19 cellular contexts compared by ENCODE assay signal in the genomic region with DNA sequence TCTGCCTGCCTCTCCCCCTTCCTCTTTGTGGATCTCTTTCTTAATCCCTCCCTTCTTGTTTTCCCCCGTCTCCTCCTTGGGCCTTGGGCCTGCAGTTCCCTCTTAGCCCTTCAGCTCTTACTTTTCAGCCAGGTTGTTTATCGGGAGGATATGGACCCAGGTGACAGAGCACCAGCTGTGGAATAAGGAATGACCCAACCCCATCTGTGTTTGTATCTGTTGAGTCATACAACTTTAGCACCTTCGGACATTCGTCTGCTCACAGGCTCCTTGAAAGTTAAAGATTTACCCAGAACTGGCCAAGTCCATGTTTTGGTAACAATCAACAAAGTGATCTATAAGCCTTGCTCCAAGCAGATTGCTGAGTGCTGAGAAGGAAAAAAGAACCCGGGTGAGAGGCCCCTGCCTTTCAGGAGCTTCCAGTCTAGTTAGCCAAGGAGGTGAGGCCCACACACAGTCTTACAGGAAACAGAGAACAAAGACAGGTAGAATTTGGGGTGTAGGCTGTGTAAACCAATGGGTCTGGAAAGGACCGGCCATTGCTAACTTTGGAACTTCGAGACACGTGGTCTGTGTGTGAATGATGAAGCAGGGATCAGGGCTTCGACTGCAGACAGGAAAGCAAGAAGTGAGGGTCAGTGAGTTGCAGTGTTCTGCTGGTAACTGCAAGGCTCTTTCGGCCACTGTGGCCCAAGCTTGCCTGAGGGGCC.
A peak's percentile ranks its signal among the peaks of the same experiment; 100 is the strongest.
DNase-seq lines count a peak whose midpoint lies in the region; ATAC-seq and TF ChIP-seq lines count a peak whose summit lies in the region.
"Had no signal": no experiment of that assay in that cellular context is flagged by ENCODE, and none has a peak within 500 bp of the region (broad histone marks: within the 10 kb centered on the region; RNA-seq: fewer than 3 reads in every experiment).

No MANE protein-coding gene starts in this region.

- peaks cover 2% of the 10 kb centered on the region for H3K36me3 Mint-ChIP-seq in T-helper 1 cell treated with Interleukin-12 subunit alpha and Interleukin-12 subunit beta and Interleukin-4 antibody, amounts not matched to agents 30 μg/mL and 1 μg/mL, for 36 hours (ENCODE audit: low read depth)
- peaks cover 3% of the 10 kb centered on the region for H3K36me3 Mint-ChIP-seq in endodermal cell (ENCODE audit: low read depth)
- no peaks in the 10 kb centered on the region for H3K36me3 Mint-ChIP-seq in activated T-cell treated with anti-CD3 and anti-CD28 coated beads, Interleukin-2, amount 50 U/mL, for 72 hours (ENCODE audit: insufficient read depth in 2 of 2)

- H4K8ac ChIP-seq in mesendoderm (ENCODE audit: low read depth, low read length): no peak overlapping the region

- H2BK15ac ChIP-seq in mesendoderm (replicated peaks; ENCODE audit: low read depth): no peak overlapping the region

- H2BK120ac ChIP-seq in mesendoderm (ENCODE audit: low read depth, low read length): no peak overlapping the region

- H2AK5ac ChIP-seq in mesendoderm (ENCODE audit: low read length): no peak overlapping the region

- H3K4me3 ChIP-seq in endodermal cell (ENCODE audit: low read length): no peak overlapping the region
- no peak overlapping the region for H3K4me3 ChIP-seq in mesendoderm (ENCODE audit: low read length)
- no peak overlapping the region for H3K4me3 ChIP-seq in upper lobe of right lung
- H3K4me3 ChIP-seq: esophagus muscularis mucosa had no signal

- no peak overlapping the region for H4K5ac ChIP-seq in mesendoderm (ENCODE audit: low read length)

- H3K27me3 ChIP-seq in endodermal cell (ENCODE audit: control insufficient read depth, insufficient read depth, low read length, poor library complexity, severe bottlenecking) (no peaks in the 10 kb centered on the region), mesendoderm (ENCODE audit: insufficient read depth, low read length, poor library complexity) (no peaks in the 10 kb centered on the region), upper lobe of right lung (no peaks in the 10 kb centered on the region)
- H3K27me3 ChIP-seq: esophagus muscularis mucosa had no signal

- H3K9me3 ChIP-seq in endodermal cell (ENCODE audit: control insufficient read depth, low read length): no peaks in the 10 kb centered on the region
- no peaks in the 10 kb centered on the region for H3K9me3 ChIP-seq in upper lobe of right lung
- H3K9me3 ChIP-seq: esophagus muscularis mucosa had no signal

- H3K27me3 Mint-ChIP-seq in T-helper 1 cell treated with Interleukin-12 subunit alpha and Interleukin-12 subunit beta and Interleukin-4 antibody, amounts not matched to agents 30 μg/mL and 1 μg/mL, for 36 hours (ENCODE audit: low read depth): peaks cover 16% of the 10 kb centered on the region
- no peaks in the 10 kb centered on the region for H3K27me3 Mint-ChIP-seq in endodermal cell (ENCODE audit: insufficient read depth)
- H3K27me3 Mint-ChIP-seq in activated T-cell treated with anti-CD3 and anti-CD28 coated beads, Interleukin-2, amount 50 U/mL, for 72 hours (ENCODE audit: low read depth): peaks cover 15% of the 10 kb centered on the region

- H3K4me1 Mint-ChIP-seq in T-helper 1 cell treated with Interleukin-12 subunit alpha and Interleukin-12 subunit beta and Interleukin-4 antibody, amounts not matched to agents 30 μg/mL and 1 μg/mL, for 36 hours (ENCODE audit: low read depth): peaks cover 9% of the 10 kb centered on the region
- peaks cover 55% of the 10 kb centered on the region for H3K4me1 Mint-ChIP-seq in endodermal cell
- peaks cover 5% of the 10 kb centered on the region for H3K4me1 Mint-ChIP-seq in activated T-cell treated with anti-CD3 and anti-CD28 coated beads, Interleukin-2, amount 50 U/mL, for 72 hours (ENCODE audit: low read depth)

- H3K27ac ChIP-seq in endodermal cell (ENCODE audit: low read depth, low read length) (no peak overlapping the region), mesendoderm (ENCODE audit: low read depth, low read length) (no peak overlapping the region), upper lobe of right lung (peak overlapping the region; percentile 25)

- H3K79me2 ChIP-seq in mesendoderm (ENCODE audit: control insufficient read depth, insufficient read depth, low read length): no peaks in the 10 kb centered on the region

- no peak overlapping the region for H3K4me3 Mint-ChIP-seq in T-helper 1 cell treated with Interleukin-12 subunit alpha and Interleukin-12 subunit beta and Interleukin-4 antibody, amounts not matched to agents 30 μg/mL and 1 μg/mL, for 36 hours
- no peak overlapping the region for H3K4me3 Mint-ChIP-seq in endodermal cell
- H3K4me3 Mint-ChIP-seq in activated T-cell treated with anti-CD3 and anti-CD28 coated beads, Interleukin-2, amount 50 U/mL, for 72 hours: no peak overlapping the region
- H3K4me3 Mint-ChIP-seq: activated naive CD4-positive, alpha-beta T cell treated with anti-CD3 and anti-CD28 coated beads for 36 hours; natural killer cell treated with Interleukin-12 subunit alpha and Interleukin-12 subunit beta and Interleukin-15 and Interleukin-18, amount 100 ng/mL, for 72 hours had no signal

- WGBS in endodermal cell (ENCODE audit: insufficient coverage in 1 of 2, insufficient read length in 1 of 2), 2 experiments: 74 to 86% methylated on average over 8 to 10 of the region's 10 CpGs
- no CpG with 5 or more reads among the region's 10 CpGs for WGBS in mesendoderm (ENCODE audit: extremely low coverage, insufficient coverage, low lambda C conversion rate)

- TF ChIP-seq CTCF in endodermal cell (conservative IDR thresholded peaks at IDR 0.05) (peak; percentile 18), upper lobe of right lung (IDR thresholded peaks at IDR 0.05) (no peak)

- no peak overlapping the region for H3K4ac ChIP-seq in mesendoderm (ENCODE audit: low read depth, low read length)

- peak overlapping the region; percentile 58 for H3K56ac ChIP-seq in mesendoderm (ENCODE audit: low read length)

- H3K9me3 Mint-ChIP-seq in T-helper 1 cell treated with Interleukin-12 subunit alpha and Interleukin-12 subunit beta and Interleukin-4 antibody, amounts not matched to agents 30 μg/mL and 1 μg/mL, for 36 hours: no peaks in the 10 kb centered on the region
- H3K9me3 Mint-ChIP-seq in endodermal cell: peaks cover 2% of the 10 kb centered on the region
- no peaks in the 10 kb centered on the region for H3K9me3 Mint-ChIP-seq in activated T-cell treated with anti-CD3 and anti-CD28 coated beads, Interleukin-2, amount 50 U/mL, for 72 hours
- H3K9me3 Mint-ChIP-seq: activated naive CD4-positive, alpha-beta T cell treated with anti-CD3 and anti-CD28 coated beads for 36 hours; natural killer cell treated with Interleukin-12 subunit alpha and Interleukin-12 subunit beta and Interleukin-15 and Interleukin-18, amount 100 ng/mL, for 72 hours had no signal

- ATAC-seq in upper lobe of right lung (peak; percentile 83), HG03442 (IDR thresholded peaks at IDR 0.05; ENCODE audit: unreplicated experiment) (no peak), GM18873 (IDR thresholded peaks at IDR 0.05; ENCODE audit: low FRiP score, unreplicated experiment) (no peak)
- ATAC-seq in activated T-cell treated with anti-CD3 and anti-CD28 coated beads, Interleukin-2, amount 50 U/mL, for 72 hours (replicated peaks in 1 of 2): no peak
- ATAC-seq: left cardiac atrium had no signal

- no peak overlapping the region for H3K18ac ChIP-seq in mesendoderm (ENCODE audit: low read length)

- peaks cover 10% of the 10 kb centered on the region for H3K4me1 ChIP-seq in endodermal cell (ENCODE audit: control insufficient read depth, insufficient read depth, low read length)
- H3K4me1 ChIP-seq in mesendoderm (ENCODE audit: control insufficient read depth, low read depth, low read length): no peaks in the 10 kb centered on the region
- H3K4me1 ChIP-seq in upper lobe of right lung: peaks cover 4% of the 10 kb centered on the region

- peak overlapping the region; percentile 21 for H3K27ac Mint-ChIP-seq in T-helper 1 cell treated with Interleukin-12 subunit alpha and Interleukin-12 subunit beta and Interleukin-4 antibody, amounts not matched to agents 30 μg/mL and 1 μg/mL, for 36 hours
- peak overlapping the region; percentile 87 for H3K27ac Mint-ChIP-seq in endodermal cell
- no peak overlapping the region for H3K27ac Mint-ChIP-seq in activated T-cell treated with anti-CD3 and anti-CD28 coated beads, Interleukin-2, amount 50 U/mL, for 72 hours
- H3K27ac Mint-ChIP-seq: activated naive CD4-positive, alpha-beta T cell treated with anti-CD3 and anti-CD28 coated beads for 36 hours; CD14-positive monocyte; natural killer cell treated with Interleukin-12 subunit alpha and Interleukin-12 subunit beta and Interleukin-15 and Interleukin-18, amount 100 ng/mL, for 72 hours had no signal

- DNase-seq in T-helper 1 cell: no peak
- DNase-seq in endodermal cell: peak; percentile 50
- DNase-seq in mesendoderm: no peak
- DNase-seq in upper lobe of right lung: no peak
- DNase-seq in activated T-cell treated with anti-CD3 and anti-CD28 coated beads, Interleukin-2, amount 50 U/mL, for 72 hours: no peak
- DNase-seq: 8988T; activated CD4-positive, alpha-beta T cell treated with anti-CD3 and anti-CD28 coated beads for 4 hours; activated CD8-positive, alpha-beta memory T cell treated with anti-CD3 and anti-CD28 coated beads, Interleukin-2, amount 50 U/mL, for 48 hours; activated naive CD4-positive, alpha-beta T cell treated with anti-CD3 and anti-CD28 coated beads for 36 hours; GOT3; left cardiac atrium; NCI-H774; stimulated activated CD8-positive, alpha-beta memory T cell treated with anti-CD3 and anti-CD28 coated beads, Interleukin-4, amount 100 ng/mL, for 48 hours had no signal

- no peak overlapping the region for H3K4me2 ChIP-seq in mesendoderm (ENCODE audit: low read length)

- H3K36me3 ChIP-seq in endodermal cell (ENCODE audit: control insufficient read depth, insufficient read depth, low read length) (no peaks in the 10 kb centered on the region), mesendoderm (ENCODE audit: control insufficient read depth, insufficient read depth, low read length) (no peaks in the 10 kb centered on the region), upper lobe of right lung (no peaks in the 10 kb centered on the region)
- H3K36me3 ChIP-seq: esophagus muscularis mucosa had no signal

- intact Hi-C loops in upper lobe of right lung (cut with DNase I): no loop called here

- no peaks in the 10 kb centered on the region for H3K79me1 ChIP-seq in mesendoderm (ENCODE audit: low read length)

- no peak overlapping the region for H2BK5ac ChIP-seq in mesendoderm (ENCODE audit: low read length)

- H3K23ac ChIP-seq in mesendoderm (ENCODE audit: low read length): no peak overlapping the region

- H3K9ac ChIP-seq in endodermal cell (ENCODE audit: extremely low read depth, low read length, poor library complexity, severe bottlenecking) (no peak overlapping the region), mesendoderm (ENCODE audit: low read length) (no peak overlapping the region)
